ENCODE assay signal across 8 cellular contexts in the genomic region with DNA sequence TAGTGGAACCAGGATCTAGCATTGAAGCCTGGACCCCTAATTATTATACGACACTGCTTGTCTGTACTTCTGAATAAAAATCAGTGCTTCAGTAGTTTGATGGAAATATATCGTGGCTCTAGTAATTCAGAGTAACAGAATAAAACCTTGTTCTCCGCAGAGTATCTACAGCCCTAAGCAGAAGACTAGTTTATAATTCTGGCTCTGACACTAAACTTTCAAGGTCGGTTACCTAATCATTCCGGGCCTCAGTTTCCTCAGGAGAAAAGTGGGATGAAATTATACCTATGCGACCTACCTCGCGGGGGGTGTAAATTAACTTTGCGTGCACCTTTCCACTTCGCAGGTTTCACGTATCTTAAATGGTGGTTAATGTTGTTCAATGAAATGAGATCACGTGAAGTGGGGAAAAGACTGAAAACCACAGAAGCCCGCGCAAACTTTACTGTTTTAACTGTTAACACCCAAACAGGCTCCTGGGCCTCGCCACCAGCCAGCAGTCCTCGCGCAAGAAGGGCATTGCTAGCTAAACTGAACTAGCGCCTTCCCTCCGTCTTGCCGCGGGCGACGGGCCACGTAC. TPM values are rescaled to one million over a fixed set of nuclear protein-coding genes. Genes with fewer than 3 reads are reported as not detected.
A peak's percentile ranks its signal among the peaks of the same experiment; 100 is the strongest.
DNase-seq lines count a peak whose midpoint lies in the region; ATAC-seq and TF ChIP-seq lines count a peak whose summit lies in the region.

No MANE protein-coding gene starts in this region.

- DNase-seq in SIG-M5 treated with dmso at 0.1 percent for 504 hours (lab: John Stamatoyannopoulos, UW; ENCODE audit: unreplicated experiment) (peak; percentile 57), SIG-M5 (lab: John Stamatoyannopoulos, UW) (no peak), WERI-Rb-1 (no peak), right cardiac atrium (no peak), HCEC 1CT (no peak)
- DNase-seq in stimulated activated naive B cell treated with anti-CD40 and anti-IgM and Interleukin-4, amounts not matched to agents 10 μg/mL and 1 μg/mL and 100 μg/mL, for 72 hours, result no peak

- H3K27me3 ChIP-seq in WERI-Rb-1 (ENCODE audit: insufficient read depth, low read depth, severe bottlenecking), result no peaks in the 10 kb centered on the region
- no peaks in the 10 kb centered on the region for H3K27me3 ChIP-seq in right cardiac atrium (ENCODE audit: control insufficient read depth, insufficient read depth)

- WGBS in right cardiac atrium, result 11% methylated on average over 24 of the region's 24 CpGs

- no peaks in the 10 kb centered on the region for H3K9me3 ChIP-seq in WERI-Rb-1 (ENCODE audit: severe bottlenecking)
- no peaks in the 10 kb centered on the region for H3K9me3 ChIP-seq in right cardiac atrium (ENCODE audit: control insufficient read depth, low read length)

- H3K4me1 Mint-ChIP-seq in stimulated activated naive B cell treated with anti-CD40 and anti-IgM and Interleukin-4, amounts not matched to agents 10 μg/mL and 1 μg/mL and 100 μg/mL, for 72 hours, result peaks cover 8 to 24% of the 10 kb centered on the region in 2 donors

- intact Hi-C loops in right cardiac atrium (cut with DNase I), result no loop called here

- H3K4me3 ChIP-seq in WERI-Rb-1 (ENCODE audit: low read depth, low read length) (peak overlapping the region; percentile 85), right cardiac atrium (ENCODE audit: low read length) (peak overlapping the region; percentile 77)

- TF ChIP-seq CTCF in WERI-Rb-1 (IDR thresholded peaks at IDR 0.05; ENCODE audit: low read depth, low read length), result no peak

- peaks cover 21% of the 10 kb centered on the region for H3K36me3 ChIP-seq in WERI-Rb-1

- ATAC-seq in right cardiac atrium (no peak), HG03521 (IDR thresholded peaks at IDR 0.05; ENCODE audit: unreplicated experiment) (no peak), HG02973 (IDR thresholded peaks at IDR 0.05; ENCODE audit: unreplicated experiment) (no peak)
- ATAC-seq in stimulated activated naive B cell treated with anti-CD40 and anti-IgM and Interleukin-4, amounts not matched to agents 10 μg/mL and 1 μg/mL and 100 μg/mL, for 72 hours (replicated peaks), result no peak

- H3K9me3 Mint-ChIP-seq in stimulated activated naive B cell treated with anti-CD40 and anti-IgM and Interleukin-4, amounts not matched to agents 10 μg/mL and 1 μg/mL and 100 μg/mL, for 72 hours, result no peaks in the 10 kb centered on the region

- no peaks in the 10 kb centered on the region for H3K4me1 ChIP-seq in right cardiac atrium (ENCODE audit: control insufficient read depth, insufficient read depth, low read length)

- H3K27ac ChIP-seq in WERI-Rb-1 (peak overlapping the region; percentile 93), right cardiac atrium (ENCODE audit: low read length) (peak overlapping the region; percentile 99)

- H3K4me3 Mint-ChIP-seq in stimulated activated naive B cell treated with anti-CD40 and anti-IgM and Interleukin-4, amounts not matched to agents 10 μg/mL and 1 μg/mL and 100 μg/mL, for 72 hours, result peak overlapping the region; percentile 96 to 97

- peaks cover 13 to 28% of the 10 kb centered on the region in 2 donors for H3K36me3 Mint-ChIP-seq in stimulated activated naive B cell treated with anti-CD40 and anti-IgM and Interleukin-4, amounts not matched to agents 10 μg/mL and 1 μg/mL and 100 μg/mL, for 72 hours

- H3K27me3 Mint-ChIP-seq in stimulated activated naive B cell treated with anti-CD40 and anti-IgM and Interleukin-4, amounts not matched to agents 10 μg/mL and 1 μg/mL and 100 μg/mL, for 72 hours, result no peaks in the 10 kb centered on the region

- H3K27ac Mint-ChIP-seq in stimulated activated naive B cell treated with anti-CD40 and anti-IgM and Interleukin-4, amounts not matched to agents 10 μg/mL and 1 μg/mL and 100 μg/mL, for 72 hours, result peak overlapping the region; percentile 100

RNA-seq across cellular contexts. Expression of a gene that starts 0.6 kb away (rescaled TPM):
- total RNA-seq in right cardiac atrium, result 10 to 100 TPM; 26.7 to 31.1 (median 30.7) TPM
- polyA plus RNA-seq in right cardiac atrium, result 10.0 TPM

RNA-seq across cellular contexts. Expression of a gene that starts 0.8 kb away (rescaled TPM):
- total RNA-seq in right cardiac atrium, result 10 to 100 TPM; 35.0 to 52.0 (median 39.6) TPM
- polyA plus RNA-seq in right cardiac atrium, result 35.7 TPM

RNA-seq across cellular contexts. Expression of a gene that starts 43.0 kb away (rescaled TPM):
- total RNA-seq in right cardiac atrium, result 10 to 100 TPM; 32.7 to 37.4 (median 35.6) TPM
- 22.3 TPM for polyA plus RNA-seq in right cardiac atrium
